12 cellular contexts compared by ENCODE assay signal in the genomic region with DNA sequence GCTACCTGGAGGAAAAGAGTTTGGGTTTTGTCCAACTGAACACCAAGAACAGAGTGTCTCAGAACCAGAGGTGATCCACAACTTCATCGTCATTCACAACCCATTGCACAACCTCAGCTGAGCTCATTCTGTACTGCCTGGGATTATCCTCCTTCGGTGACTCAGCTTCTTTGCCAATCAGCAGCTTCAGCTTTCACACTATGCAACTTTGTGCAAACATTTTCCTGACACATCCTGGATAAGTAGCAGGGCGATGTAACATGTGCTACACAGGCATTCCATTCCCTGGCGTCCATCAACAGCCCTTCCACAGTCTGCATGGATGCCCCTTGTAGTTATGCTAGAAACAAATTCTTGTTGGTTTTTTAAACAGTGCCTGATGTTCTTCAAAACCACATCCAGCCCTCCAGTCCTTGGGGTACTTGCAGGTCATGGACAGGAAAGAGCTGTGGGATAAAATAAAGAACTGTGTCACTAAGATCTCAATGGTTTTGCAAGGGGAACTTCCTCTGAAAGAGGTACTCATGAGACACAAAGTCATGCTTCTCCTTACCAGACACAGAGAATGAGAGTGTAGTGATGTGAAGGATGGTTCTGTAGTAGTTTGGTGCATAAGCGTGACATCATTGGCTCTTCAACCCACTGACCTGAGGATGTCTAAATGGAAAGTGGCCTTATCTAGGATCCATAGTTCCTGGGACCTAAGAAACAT.
DNase-seq lines count a peak whose midpoint lies in the region; ATAC-seq and TF ChIP-seq lines count a peak whose summit lies in the region.
"Had no signal": no experiment of that assay in that cellular context is flagged by ENCODE, and none has a peak within 500 bp of the region (broad histone marks: within the 10 kb centered on the region; RNA-seq: fewer than 3 reads in every experiment).

No MANE protein-coding gene starts in this region.

- H3K4me1 Mint-ChIP-seq in activated CD8-positive, alpha-beta T cell treated with anti-CD3 and anti-CD28 coated beads, Interleukin-2, amount 10 ng/mL, durations not matched to agents 7 days and 5 days (ENCODE audit: low read depth) = no peaks in the 10 kb centered on the region
- H3K4me1 Mint-ChIP-seq: activated CD4-positive, alpha-beta T cell treated with anti-CD3 and anti-CD28 coated beads for 36 hours had no signal

- no peak for ATAC-seq in activated CD8-positive, alpha-beta T cell treated with anti-CD3 and anti-CD28 coated beads, Interleukin-2, amount 10 ng/mL, durations not matched to agents 7 days and 5 days
- ATAC-seq in GM18868 (IDR thresholded peaks at IDR 0.05; ENCODE audit: unreplicated experiment) = no peak
- ATAC-seq: activated CD4-positive, alpha-beta T cell treated with anti-CD3 and anti-CD28 coated beads for 36 hours had no signal

- H3K4me3 Mint-ChIP-seq in activated CD8-positive, alpha-beta T cell treated with anti-CD3 and anti-CD28 coated beads, Interleukin-2, amount 10 ng/mL, durations not matched to agents 7 days and 5 days = no peak overlapping the region
- H3K4me3 Mint-ChIP-seq: activated CD4-positive, alpha-beta T cell treated with anti-CD3 and anti-CD28 coated beads for 36 hours had no signal

- CTCF ChIA-PET in activated CD8-positive, alpha-beta T cell treated with anti-CD3 and anti-CD28 coated beads, Interleukin-2, amount 10 ng/mL, durations not matched to agents 7 days and 5 days (lab: Charles Lee) = no interaction called here

- no peaks in the 10 kb centered on the region for H3K9me3 ChIP-seq in mesodermal cell (ENCODE audit: control insufficient read depth, low read length)

- no peak overlapping the region for H3K27ac ChIP-seq in coronary artery
- H3K27ac ChIP-seq in mesodermal cell (ENCODE audit: low read depth, low read length, severe bottlenecking) = peak overlapping the region; percentile 75
- H3K27ac ChIP-seq: skin epidermis had no signal

- H3K36me3 Mint-ChIP-seq in activated CD8-positive, alpha-beta T cell treated with anti-CD3 and anti-CD28 coated beads, Interleukin-2, amount 10 ng/mL, durations not matched to agents 7 days and 5 days (ENCODE audit: low read depth) = no peaks in the 10 kb centered on the region

- WGBS in mesodermal cell (ENCODE audit: insufficient coverage in 2 of 2), 2 experiments = 91 to 94% methylated on average over 3 to 5 of the region's 5 CpGs

- H3K4me1 ChIP-seq in mesodermal cell (ENCODE audit: control insufficient read depth, insufficient read depth, low read length, poor library complexity, severe bottlenecking) = no peaks in the 10 kb centered on the region

- no peak overlapping the region for H3K27ac Mint-ChIP-seq in activated CD8-positive, alpha-beta T cell treated with anti-CD3 and anti-CD28 coated beads, Interleukin-2, amount 10 ng/mL, durations not matched to agents 7 days and 5 days
- H3K27ac Mint-ChIP-seq: activated CD4-positive, alpha-beta T cell treated with anti-CD3 and anti-CD28 coated beads for 36 hours had no signal

- DNase-seq in EH (ENCODE audit: low read depth) = peak; percentile 87
- peak; percentile 78 for DNase-seq in NCI-H460 (ENCODE audit: extremely low read depth, low read depth)
- peak; percentile 70 for DNase-seq in coronary artery (ENCODE audit: low spot score)
- DNase-seq in activated CD8-positive, alpha-beta T cell treated with anti-CD3 and anti-CD28 coated beads, Interleukin-2, amount 10 ng/mL, durations not matched to agents 7 days and 5 days = no peak
- no peak for DNase-seq in NCI-H1092 (lab: John Stamatoyannopoulos, UW)
- DNase-seq in DMS114 treated with DMSO at 0.1 percent for 48 hours (lab: John Stamatoyannopoulos, UW; ENCODE audit: unreplicated experiment) = no peak
- DNase-seq: activated CD4-positive, alpha-beta T cell treated with anti-CD3 and anti-CD28 coated beads for 36 hours; aorta; NCI-H446 treated with DMSO at 0.1 percent for 48 hours had no signal

- no peak for TF ChIP-seq CTCF in coronary artery (IDR thresholded peaks at IDR 0.05)

- H3K4me3 ChIP-seq in coronary artery (no peak overlapping the region), mesodermal cell (ENCODE audit: extremely low read depth, insufficient read depth, low read length, poor library complexity, severe bottlenecking) (no peak overlapping the region)
- H3K4me3 ChIP-seq: skin epidermis had no signal

- POLR2A ChIA-PET in activated CD8-positive, alpha-beta T cell treated with anti-CD3 and anti-CD28 coated beads, Interleukin-2, amount 10 ng/mL, durations not matched to agents 7 days and 5 days (lab: Charles Lee) = no interaction called here

- no peaks in the 10 kb centered on the region for H3K27me3 Mint-ChIP-seq in activated CD8-positive, alpha-beta T cell treated with anti-CD3 and anti-CD28 coated beads, Interleukin-2, amount 10 ng/mL, durations not matched to agents 7 days and 5 days (ENCODE audit: low read depth)
- H3K27me3 Mint-ChIP-seq: activated CD4-positive, alpha-beta T cell treated with anti-CD3 and anti-CD28 coated beads for 36 hours had no signal

- no peaks in the 10 kb centered on the region for H3K9me3 Mint-ChIP-seq in activated CD8-positive, alpha-beta T cell treated with anti-CD3 and anti-CD28 coated beads, Interleukin-2, amount 10 ng/mL, durations not matched to agents 7 days and 5 days (ENCODE audit: insufficient read depth)

- no peaks in the 10 kb centered on the region for H3K36me3 ChIP-seq in mesodermal cell (ENCODE audit: control insufficient read depth, insufficient read depth, low read length)

Comparison
In these comparisons a context has a peak if more than half of its experiments do, and no peak if none do; other contexts are left out.
1. DNase-seq: peak in EH (single experiment), NCI-H460 (single experiment) and coronary artery (single experiment); none in activated CD8-positive, alpha-beta T cell treated with anti-CD3 and anti-CD28 coated beads, Interleukin-2, amount 10 ng/mL, durations not matched to agents 7 days and 5 days (single experiment), NCI-H1092 (single experiment) and DMS114 treated with DMSO at 0.1 percent for 48 hours (single experiment).